ENCODE assay signal across 8 cellular contexts in genomic region chr7:28956608-28957063, GRCh38. TPM values are rescaled to one million over a fixed set of nuclear protein-coding genes. Genes with fewer than 3 reads are reported as not detected.
DNase-seq lines count a peak whose midpoint lies in the region; ATAC-seq, FAIRE-seq and TF ChIP-seq lines count a peak whose summit lies in the region.

No MANE protein-coding gene starts in this region.

- ATAC-seq in right cardiac atrium = peak; percentile 71 to 72
- no peak for ATAC-seq in GM18907 (IDR thresholded peaks at IDR 0.05; ENCODE audit: unreplicated experiment)

- H3K27ac ChIP-seq in right cardiac atrium (ENCODE audit: low read length) = no peak overlapping the region

- intact Hi-C loops in right cardiac atrium (cut with DNase I) = loop anchor here in 2 of 4 donors (2.0 to 10.0 kb wide), 4 partner anchors 30 to 148 kb away; no protein-coding TSS in a partner anchor
- intact Hi-C loops in posterior cingulate gyrus (cut with DNase I) = loop anchor here (2.0 kb wide), 1 partner anchor 30 kb away; no protein-coding TSS in a partner anchor

- H3K4me3 ChIP-seq in right cardiac atrium (ENCODE audit: low read length) = peak overlapping the region; percentile 30

- no peak for TF ChIP-seq POLR2A in H54 (IDR thresholded peaks at IDR 0.05; ENCODE audit: low read depth, low read length)

- 1% methylated on average over 39 of the region's 39 CpGs for whole genome bisulfite sequencing in right cardiac atrium

- no peaks in the 10 kb centered on the region for H3K27me3 ChIP-seq in right cardiac atrium (ENCODE audit: control insufficient read depth, insufficient read depth)

- FAIRE-seq in H54 (lab: Jason Lieb, UNC) = no peak

- peaks cover 1% of the 10 kb centered on the region; the same call in 1 of the 2 replicates for H3K4me1 ChIP-seq in ES-I3 (ENCODE audit: insufficient read depth, low read length)
- H3K4me1 ChIP-seq in right cardiac atrium (ENCODE audit: control insufficient read depth, insufficient read depth, low read length) = peaks cover 6% of the 10 kb centered on the region

- H3K9ac ChIP-seq in ES-I3 (ENCODE audit: low read depth, low read length) = peak overlapping the region; percentile 71; the same call in 1 of the 2 replicates

- H3K36me3 ChIP-seq in ES-I3 (ENCODE audit: insufficient read depth, low read length) = no peaks in the 10 kb centered on the region

- DNase-seq in NCI-H146 (lab: John Stamatoyannopoulos, UW) (peak; percentile 88), amniotic stem cell (lab: John Stamatoyannopoulos, UW) (peak; percentile 29), right cardiac atrium (peak; percentile 67 to 89 (median 85)), posterior cingulate gyrus (peak in 9 of 10 donors; percentile 29 to 90 (median 49)), OCI-M2 (lab: John Stamatoyannopoulos, UW; ENCODE audit: unreplicated experiment) (no peak), H54 (ENCODE audit: insufficient read length, low spot score) (no peak)

- H3K9me3 ChIP-seq in ES-I3 (ENCODE audit: control insufficient read depth, insufficient read depth, low read length) (peaks cover 4% of the 10 kb centered on the region; the same call in 1 of the 2 replicates), right cardiac atrium (ENCODE audit: control insufficient read depth, low read length) (no peaks in the 10 kb centered on the region)

RNA-seq across cellular contexts. Expression of gene TRIL, which starts 1.5 kb away (rescaled TPM):
- total RNA-seq in right cardiac atrium = 1 to 10 TPM; 1.3 to 2.9 (median 2.5) TPM
- 0.84 TPM for polyA plus RNA-seq in right cardiac atrium

Comparison
In these comparisons a context has a peak if more than half of its experiments do, and no peak if none do; other contexts are left out.
1. DNase-seq: peak in NCI-H146 (single experiment), amniotic stem cell (single experiment), right cardiac atrium (3 of 3) and posterior cingulate gyrus (9 of 10); none in OCI-M2 (single experiment) and H54 (single experiment).